Comparison of ENCODE assay signal across 12 cellular contexts in genomic region chr18:36769611-36770314, GRCh38. TPM values are rescaled to one million over a fixed set of nuclear protein-coding genes. Genes with fewer than 3 reads are reported as not detected.
A peak's percentile ranks its signal among the peaks of the same experiment; 100 is the strongest.
DNase-seq lines count a peak whose midpoint lies in the region; ATAC-seq, FAIRE-seq and TF ChIP-seq lines count a peak whose summit lies in the region.
"Had no signal": no experiment of that assay in that cellular context is flagged by ENCODE, and none has a peak within 500 bp of the region (broad histone marks: within the 10 kb centered on the region; RNA-seq: fewer than 3 reads in every experiment).

No MANE protein-coding gene starts in this region.

- no peak overlapping the region for H2BK120ac ChIP-seq in H1 (replicated peaks; ENCODE audit: low read depth, low read length)

- no peak overlapping the region for H4K5ac ChIP-seq in H1 (ENCODE audit: insufficient read length, low read depth, low read length)

- no peak overlapping the region for H4K91ac ChIP-seq in H1 (replicated peaks; ENCODE audit: insufficient read length, low read length)

- H3K27ac Mint-ChIP-seq in activated CD4-positive, alpha-beta T cell treated with anti-CD3 and anti-CD28 coated beads for 36 hours: no peak overlapping the region
- no peak overlapping the region for H3K27ac Mint-ChIP-seq in activated CD4-positive, alpha-beta T cell treated with anti-CD3 and anti-CD28 coated beads, Interleukin-2, amount 10 ng/mL, durations not matched to agents 24 days and 14 days
- H3K27ac Mint-ChIP-seq in progenitor cell of endocrine pancreas: no peak overlapping the region
- H3K27ac Mint-ChIP-seq: stimulated activated naive CD8-positive, alpha-beta T cell treated with anti-CD3 and anti-CD28 coated beads, Interleukin-15, Interleukin-2, amounts not matched to agents 100 ng/mL and 50 ng/mL, for 24 hours had no signal

- H3K36me3 Mint-ChIP-seq in activated CD4-positive, alpha-beta T cell treated with anti-CD3 and anti-CD28 coated beads for 36 hours (ENCODE audit: low read depth): no peaks in the 10 kb centered on the region
- H3K36me3 Mint-ChIP-seq in activated CD4-positive, alpha-beta T cell treated with anti-CD3 and anti-CD28 coated beads, Interleukin-2, amount 10 ng/mL, durations not matched to agents 24 days and 14 days (ENCODE audit: low read depth): no peaks in the 10 kb centered on the region
- H3K36me3 Mint-ChIP-seq in progenitor cell of endocrine pancreas (ENCODE audit: insufficient read depth): no peaks in the 10 kb centered on the region
- H3K36me3 Mint-ChIP-seq: CD14-positive monocyte had no signal

- H3K4me3 ChIP-seq in LNCaP clone FGC (ENCODE audit: low read depth, low read length) (no peak overlapping the region), H1 (ENCODE audit: extremely low read depth in 1 of 4, insufficient read depth in 2 of 4, low read depth in 3 of 4, low read length in 4 of 4) (no peak overlapping the region)

- no peak overlapping the region for H3K56ac ChIP-seq in H1 (replicated peaks; ENCODE audit: insufficient read length, low read depth, low read length)

- POLR2A ChIA-PET in activated CD4-positive, alpha-beta T cell treated with anti-CD3 and anti-CD28 coated beads for 36 hours (lab: Charles Lee): no interaction called here
- POLR2A ChIA-PET in H1 (lab: Charles Lee; ENCODE audit: partially characterized antibody): no interaction called here

- no peak overlapping the region for H3K27ac ChIP-seq in H1 (ENCODE audit: low read depth, low read length)
- H3K27ac ChIP-seq: neutrophil had no signal

- peak; percentile 52 for DNase-seq in activated CD4-positive, alpha-beta T cell treated with anti-CD3 and anti-CD28 coated beads for 36 hours
- no peak for DNase-seq in activated CD4-positive, alpha-beta T cell treated with anti-CD3 and anti-CD28 coated beads, Interleukin-2, amount 10 ng/mL, durations not matched to agents 24 days and 14 days
- DNase-seq in LNCaP clone FGC (ENCODE audit: low read depth) (no peak), H1 (ENCODE audit: low read depth in 1 of 2, low spot score in 2 of 2) (peak in 1 of 2 experiments; percentile 90), progenitor cell of endocrine pancreas (ENCODE audit: low spot score, unreplicated experiment) (no peak)
- DNase-seq: NCI-H2081 treated with DMSO at 0.1 percent for 48 hours had no signal

- H3K4me2 ChIP-seq in H1 (ENCODE audit: insufficient read depth in 1 of 2, low read depth in 2 of 2, low read length in 2 of 2): no peak overlapping the region

- no peaks in the 10 kb centered on the region for H3K36me3 ChIP-seq in H1 (ENCODE audit: control insufficient read depth in 2 of 4, insufficient read depth in 4 of 4, low read length in 3 of 4)
- H3K36me3 ChIP-seq: neutrophil had no signal

- no peak overlapping the region for H3K14ac ChIP-seq in H1 (ENCODE audit: insufficient read length)

- H2BK5ac ChIP-seq in H1 (ENCODE audit: low read depth, low read length): no peak overlapping the region

- TF ChIP-seq EP300 in H1 (IDR thresholded peaks at IDR 0.05; ENCODE audit: borderline replicate concordance in 1 of 2, low read depth in 2 of 2, low read length in 2 of 2): no peak

- peak; percentile 66 to 69 for TF ChIP-seq RAD21 in H1 (IDR thresholded peaks at IDR 0.05 in 1 of 2, conservative IDR thresholded peaks at IDR 0.05 in 1 of 2; ENCODE audit: low read depth in 2 of 2, low read length in 2 of 2)

- H3K9me3 Mint-ChIP-seq in activated CD4-positive, alpha-beta T cell treated with anti-CD3 and anti-CD28 coated beads for 36 hours (ENCODE audit: low read depth): no peaks in the 10 kb centered on the region
- H3K9me3 Mint-ChIP-seq in activated CD4-positive, alpha-beta T cell treated with anti-CD3 and anti-CD28 coated beads, Interleukin-2, amount 10 ng/mL, durations not matched to agents 24 days and 14 days: no peaks in the 10 kb centered on the region
- H3K9me3 Mint-ChIP-seq in progenitor cell of endocrine pancreas (ENCODE audit: low read depth): no peaks in the 10 kb centered on the region
- H3K9me3 Mint-ChIP-seq: stimulated activated naive CD8-positive, alpha-beta T cell treated with anti-CD3 and anti-CD28 coated beads, Interleukin-15, Interleukin-2, amounts not matched to agents 100 ng/mL and 50 ng/mL, for 24 hours had no signal

- WGBS in H1 (ENCODE audit: extremely low coverage in 1 of 2, insufficient coverage in 1 of 2, insufficient read length in 1 of 2, insufficient replicate concordance in 2 of 2, low coverage in 1 of 2, low lambda C conversion rate in 2 of 2, missing lambda C conversion rate in 1 of 2), 2 experiments: 73% methylated on average over 6 of the region's 6 CpGs; no CpG with 5 or more reads in 1 of the 2 experiments

- no peaks in the 10 kb centered on the region for H3K27me3 ChIP-seq in H1 (replicated peaks in 1 of 4; ENCODE audit: control insufficient read depth in 3 of 4, extremely low read depth in 1 of 4, insufficient read depth in 3 of 4, low read length in 3 of 4)
- H3K27me3 ChIP-seq: neutrophil had no signal

- no peak overlapping the region for H2AK5ac ChIP-seq in H1 (ENCODE audit: low read depth, low read length)

- TF ChIP-seq CTCF in LNCaP clone FGC (IDR thresholded peaks at IDR 0.05; ENCODE audit: control insufficient read depth, extremely low read depth, insufficient read depth) (peak; percentile 33; the same call in 1 of the 2 replicates), H1 (IDR thresholded peaks at IDR 0.05; ENCODE audit: control extremely low read depth in 1 of 3, insufficient read depth in 1 of 3, low read depth in 1 of 3, low read length in 3 of 3) (peak; percentile 77 to 88 (median 85)), progenitor cell of endocrine pancreas (IDR thresholded peaks at IDR 0.05; ENCODE audit: unreplicated experiment) (peak; percentile 35)

- no peak overlapping the region for H3K9ac ChIP-seq in H1 (replicated peaks in 1 of 4; ENCODE audit: extremely low read depth in 1 of 4, low read depth in 3 of 4, low read length in 3 of 4)

- CTCF ChIA-PET in activated CD4-positive, alpha-beta T cell treated with anti-CD3 and anti-CD28 coated beads for 36 hours (lab: Charles Lee): no interaction called here
- CTCF ChIA-PET in H1 (lab: Charles Lee; ENCODE audit: partially characterized antibody): interaction anchor here (0.6 to 3.1 kb wide), 20 partner anchors 9 to 614 kb away, joined by 3 to 17 read pairs (median 4); no protein-coding TSS in a partner anchor

- no peak overlapping the region for H3K18ac ChIP-seq in H1 (ENCODE audit: extremely low read depth, low read length)

- H3K27me3 Mint-ChIP-seq in activated CD4-positive, alpha-beta T cell treated with anti-CD3 and anti-CD28 coated beads for 36 hours: no peaks in the 10 kb centered on the region
- no peaks in the 10 kb centered on the region for H3K27me3 Mint-ChIP-seq in activated CD4-positive, alpha-beta T cell treated with anti-CD3 and anti-CD28 coated beads, Interleukin-2, amount 10 ng/mL, durations not matched to agents 24 days and 14 days
- peaks cover 2% of the 10 kb centered on the region for H3K27me3 Mint-ChIP-seq in progenitor cell of endocrine pancreas
- H3K27me3 Mint-ChIP-seq: stimulated activated naive CD8-positive, alpha-beta T cell treated with anti-CD3 and anti-CD28 coated beads, Interleukin-15, Interleukin-2, amounts not matched to agents 100 ng/mL and 50 ng/mL, for 24 hours had no signal

- H3K23ac ChIP-seq in H1 (ENCODE audit: insufficient read length): no peak overlapping the region

- no peak overlapping the region for H3K4me3 Mint-ChIP-seq in activated CD4-positive, alpha-beta T cell treated with anti-CD3 and anti-CD28 coated beads for 36 hours
- no peak overlapping the region for H3K4me3 Mint-ChIP-seq in activated CD4-positive, alpha-beta T cell treated with anti-CD3 and anti-CD28 coated beads, Interleukin-2, amount 10 ng/mL, durations not matched to agents 24 days and 14 days
- H3K4me3 Mint-ChIP-seq in progenitor cell of endocrine pancreas (ENCODE audit: low read depth): no peak overlapping the region
- H3K4me3 Mint-ChIP-seq: CD14-positive monocyte; stimulated activated naive CD8-positive, alpha-beta T cell treated with anti-CD3 and anti-CD28 coated beads, Interleukin-15, Interleukin-2, amounts not matched to agents 100 ng/mL and 50 ng/mL, for 24 hours had no signal

- no peaks in the 10 kb centered on the region for H3K4me1 ChIP-seq in H1 (replicated peaks in 1 of 4; ENCODE audit: control insufficient read depth in 3 of 4, insufficient read depth in 4 of 4, low read length in 3 of 4)

- no peak overlapping the region for H3K4ac ChIP-seq in H1 (replicated peaks; ENCODE audit: insufficient read length, low read depth, low read length)

- no peak overlapping the region for H2BK15ac ChIP-seq in H1 (ENCODE audit: low read length)

- no peaks in the 10 kb centered on the region for H3K79me2 ChIP-seq in H1 (ENCODE audit: control insufficient read depth in 1 of 2, insufficient read depth in 2 of 2, low read length in 2 of 2)

- ATAC-seq in activated CD4-positive, alpha-beta T cell treated with anti-CD3 and anti-CD28 coated beads for 36 hours: no peak
- ATAC-seq in HG03439 (IDR thresholded peaks at IDR 0.05; ENCODE audit: unreplicated experiment): no peak
- ATAC-seq in HG03571 (IDR thresholded peaks at IDR 0.05; ENCODE audit: unreplicated experiment): no peak
- no peak for ATAC-seq in HG03025 (IDR thresholded peaks at IDR 0.05; ENCODE audit: low FRiP score, unreplicated experiment)

- no peak overlapping the region for H2AFZ ChIP-seq in H1 (ENCODE audit: low read length)

- no peak for TF ChIP-seq POLR2A in H1 (IDR thresholded peaks at IDR 0.05; ENCODE audit: control extremely low read depth in 1 of 2, low read depth in 2 of 2, low read length in 2 of 2)

- no peaks in the 10 kb centered on the region for H4K20me1 ChIP-seq in H1 (replicated peaks in 1 of 2; ENCODE audit: control insufficient read depth in 1 of 2, insufficient read depth in 2 of 2, low read length in 2 of 2)

- H3K23me2 ChIP-seq in H1 (ENCODE audit: low read depth, low read length): peaks cover 2% of the 10 kb centered on the region; the same call in 1 of the 2 replicates

- FAIRE-seq in H1 (lab: Jason Lieb, UNC): no peak

- H2BK12ac ChIP-seq in H1 (ENCODE audit: low read depth, low read length): no peak overlapping the region

- intact Hi-C loops in activated CD4-positive, alpha-beta T cell treated with anti-CD3 and anti-CD28 coated beads for 36 hours (cut with DNase I, micrococcal nuclease): loop anchor here in 1 of 2 experiments (2.0 kb wide), 1 partner anchor 39 kb away; no protein-coding TSS in a partner anchor
- intact Hi-C loops in activated CD4-positive, alpha-beta T cell treated with anti-CD3 and anti-CD28 coated beads, Interleukin-2, amount 10 ng/mL, durations not matched to agents 24 days and 14 days (cut with micrococcal nuclease): no loop called here

- no peak overlapping the region for H4K8ac ChIP-seq in H1 (ENCODE audit: extremely low read depth, insufficient read depth, low read length)

- H2BK20ac ChIP-seq in H1 (ENCODE audit: low read length): no peak overlapping the region

- H3K79me1 ChIP-seq in H1 (ENCODE audit: low read depth, low read length): no peaks in the 10 kb centered on the region

- no peaks in the 10 kb centered on the region for H3K9me3 ChIP-seq in H1 (ENCODE audit: insufficient read depth in 2 of 2, low read depth in 1 of 2, low read length in 1 of 2)
- H3K9me3 ChIP-seq: neutrophil had no signal

- H3K4me1 Mint-ChIP-seq in activated CD4-positive, alpha-beta T cell treated with anti-CD3 and anti-CD28 coated beads for 36 hours: peaks cover 7% of the 10 kb centered on the region
- H3K4me1 Mint-ChIP-seq in activated CD4-positive, alpha-beta T cell treated with anti-CD3 and anti-CD28 coated beads, Interleukin-2, amount 10 ng/mL, durations not matched to agents 24 days and 14 days: peaks cover 10% of the 10 kb centered on the region
- H3K4me1 Mint-ChIP-seq in progenitor cell of endocrine pancreas (ENCODE audit: low read depth): peaks cover 9% of the 10 kb centered on the region
- H3K4me1 Mint-ChIP-seq: CD14-positive monocyte had no signal

RNA-seq across cellular contexts. Expression of gene TPGS2, which starts 59.0 kb away (rescaled TPM):
- 100 to 1,000 TPM in 1 of 2 experiments, 10 to 100 TPM in 1; 87.6 to 158 TPM for total RNA-seq in activated CD4-positive, alpha-beta T cell treated with anti-CD3 and anti-CD28 coated beads for 36 hours
- total RNA-seq in activated CD4-positive, alpha-beta T cell treated with anti-CD3 and anti-CD28 coated beads, Interleukin-2, amount 10 ng/mL, durations not matched to agents 24 days and 14 days: 76.9 and 77.5 TPM in 2 replicates
- 135 and 151 TPM in 2 replicates for total RNA-seq in H1 (2021; fragmentation: NEBNext Ultra II Directional; extraction: Animal tissue kit (Norgen Biotek cat#: 25700))
- polyA plus RNA-seq in H1 (2011; rRNA removed): 206 and 273 TPM in 2 replicates
- 227 TPM for polyA plus RNA-seq in H1 (2011; cell fraction: cytosol; rRNA removed)
- 153 TPM for polyA plus RNA-seq in H1 (2011; cell fraction: nucleus; rRNA removed)
- polyA plus RNA-seq in H1 (2012, experiment 1 of 2): 161 to 177 TPM (median 174 TPM) in 4 replicates
- polyA plus RNA-seq in H1 (2012, experiment 2 of 2): 149 TPM
- 128 TPM for polyA plus RNA-seq in H1 (2013, experiment 1 of 2)
- polyA plus RNA-seq in H1 (2013, experiment 2 of 2): 131 TPM
- polyA minus RNA-seq in H1 (2011; rRNA and poly(A)+ RNA removed): 328 and 413 TPM in 2 replicates
- polyA minus RNA-seq in H1 (2011; cell fraction: cytosol; rRNA and poly(A)+ RNA removed): 126 TPM
- polyA minus RNA-seq in H1 (2011; cell fraction: nucleus; rRNA and poly(A)+ RNA removed): 119 TPM
- total RNA-seq in progenitor cell of endocrine pancreas: 127 and 129 TPM in 2 replicates

RNA-seq across cellular contexts. Expression of gene KIAA1328, which starts 59.2 kb away (rescaled TPM):
- total RNA-seq in activated CD4-positive, alpha-beta T cell treated with anti-CD3 and anti-CD28 coated beads for 36 hours: 1 to 10 TPM; 5.8 to 7.4 TPM
- total RNA-seq in activated CD4-positive, alpha-beta T cell treated with anti-CD3 and anti-CD28 coated beads, Interleukin-2, amount 10 ng/mL, durations not matched to agents 24 days and 14 days: 7.3 and 7.6 TPM in 2 replicates
- 4.4 and 5.7 TPM in 2 replicates for total RNA-seq in H1 (2021; fragmentation: NEBNext Ultra II Directional; extraction: Animal tissue kit (Norgen Biotek cat#: 25700))
- polyA plus RNA-seq in H1 (2011; rRNA removed): 2.0 and 2.6 TPM in 2 replicates
- 3.2 TPM for polyA plus RNA-seq in H1 (2011; cell fraction: cytosol; rRNA removed)
- 7.2 TPM for polyA plus RNA-seq in H1 (2011; cell fraction: nucleus; rRNA removed)
- 2.4 to 3.6 TPM (median 2.9 TPM) in 4 replicates for polyA plus RNA-seq in H1 (2012, experiment 1 of 2)
- polyA plus RNA-seq in H1 (2012, experiment 2 of 2): 0.31 TPM
- 3.5 TPM for polyA plus RNA-seq in H1 (2013, experiment 1 of 2)
- polyA plus RNA-seq in H1 (2013, experiment 2 of 2): 3.4 TPM
- 11.3 and 16.7 TPM in 2 replicates for polyA minus RNA-seq in H1 (2011; rRNA and poly(A)+ RNA removed)
- 5.0 TPM for polyA minus RNA-seq in H1 (2011; cell fraction: cytosol; rRNA and poly(A)+ RNA removed)
- 32.6 TPM for polyA minus RNA-seq in H1 (2011; cell fraction: nucleus; rRNA and poly(A)+ RNA removed)
- 12.4 and 15.9 TPM in 2 replicates for total RNA-seq in progenitor cell of endocrine pancreas

Comparison
In these comparisons a context has a peak if more than half of its experiments do, and no peak if none do; other contexts are left out.
1. CTCF ChIP-seq: peak in every context shown above with its lines; median percentile 85 in H1; 35 in progenitor cell of endocrine pancreas; 33 in LNCaP clone FGC.